Comparison of ENCODE assay signal across 17 cellular contexts in the genomic region with DNA sequence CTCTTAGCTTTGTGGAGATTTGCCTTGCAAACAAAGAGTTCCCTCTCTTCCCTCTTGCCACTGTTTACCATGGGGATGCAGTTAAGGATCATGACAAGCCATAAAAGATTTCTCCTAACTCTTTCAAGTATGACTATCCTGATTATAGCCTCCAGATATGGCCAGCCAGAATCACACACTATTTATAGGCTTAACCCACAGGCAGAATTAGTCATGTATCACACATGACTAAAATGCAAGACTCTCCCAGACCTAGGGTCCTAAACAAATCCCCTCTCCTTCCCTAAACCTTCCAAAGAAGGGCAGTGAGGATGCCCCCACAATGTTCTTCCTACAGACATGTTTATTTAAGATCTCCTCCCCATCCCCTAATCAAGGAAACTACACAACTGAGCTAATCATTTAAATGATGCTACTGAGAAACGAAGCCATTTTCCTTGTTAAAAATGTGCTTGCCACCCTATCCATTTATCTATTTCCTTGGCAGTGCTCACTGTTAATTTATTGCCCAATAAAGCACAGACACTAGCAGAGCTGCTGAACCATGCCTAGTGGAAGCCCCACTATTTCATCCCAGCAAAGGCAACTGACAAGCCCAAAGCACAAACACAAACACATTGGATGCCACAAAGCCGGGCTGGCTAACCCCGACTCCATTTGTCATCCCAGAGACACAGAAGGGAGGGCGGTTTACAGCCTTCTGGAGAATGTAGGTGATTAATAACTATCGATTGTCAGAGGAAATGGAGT.
DNase-seq lines count a peak whose midpoint lies in the region; ATAC-seq and TF ChIP-seq lines count a peak whose summit lies in the region.
"Had no signal": no experiment of that assay in that cellular context is flagged by ENCODE, and none has a peak within 500 bp of the region (broad histone marks: within the 10 kb centered on the region; RNA-seq: fewer than 3 reads in every experiment).

No MANE protein-coding gene starts in this region.

- peak overlapping the region; percentile 37 for H3K27ac ChIP-seq in ACC112 (ENCODE audit: low read depth, low read length)
- H3K27ac ChIP-seq in IMR-90 (ENCODE audit: insufficient read depth, low read length): no peak overlapping the region
- H3K27ac ChIP-seq in brain microvascular endothelial cell: peak overlapping the region; percentile 12
- peak overlapping the region; percentile 82 for H3K27ac ChIP-seq in mesodermal cell (ENCODE audit: low read depth, low read length, severe bottlenecking)
- H3K27ac ChIP-seq: SK-N-MC, spleen, upper lobe of right lung had no signal

- H3K14ac ChIP-seq in IMR-90 (replicated peaks; ENCODE audit: low read depth, low read length): peak overlapping the region; percentile 11; the same call in 1 of the 2 replicates

- CTCF ChIA-PET in IMR-90 (lab: Yijun Ruan, JAX): interaction anchor here (0.6 kb wide), 1 partner anchor 308 kb away, joined by 3 read pairs; no protein-coding TSS in a partner anchor

- dilution Hi-C loops in IMR-90 (cut with HindIII; ENCODE audit: low sequenced_read_pairs, unreplicated experiment): no loop called here

- DNase-seq in IMR-90 (peak; percentile 84), brain microvascular endothelial cell (peak; percentile 56), CD14-positive monocyte (ENCODE audit: low spot score) (no peak), HuH-7.5 (ENCODE audit: low spot score) (no peak)
- DNase-seq in effector CD8-positive, alpha-beta T cell (lab: John Stamatoyannopoulos, UW): no peak
- DNase-seq: activated T-cell treated with anti-CD3 and anti-CD28 coated beads, Interleukin-2, amount 50 U/mL, for 48 hours; AML-193; naive thymus-derived CD4-positive, alpha-beta T cell; NCI-H510A treated with DMSO at 0.1 percent for 48 hours; spleen; upper lobe of right lung had no signal

- peak overlapping the region; percentile 80; the same call in 1 of the 2 replicates for H3K23ac ChIP-seq in IMR-90 (ENCODE audit: low read depth, low read length)

- H3K4me3 ChIP-seq in ACC112 (ENCODE audit: low read depth, low read length): no peak overlapping the region
- H3K4me3 ChIP-seq in IMR-90 (ENCODE audit: insufficient read depth, low read depth, low read length): no peak overlapping the region
- no peak overlapping the region for H3K4me3 ChIP-seq in brain microvascular endothelial cell (ENCODE audit: low read depth, low read length)
- H3K4me3 ChIP-seq in mesodermal cell (ENCODE audit: extremely low read depth, insufficient read depth, low read length, poor library complexity, severe bottlenecking): no peak overlapping the region
- H3K4me3 ChIP-seq: SK-N-MC, spleen, upper lobe of right lung had no signal

- in situ Hi-C loops in IMR-90 (cut with MboI; ENCODE audit: low sequenced_read_pairs) (no loop called here), brain microvascular endothelial cell (cut with HindIII; ENCODE audit: low pct_ligation_motif_present, low sequenced_read_pairs) (no loop called here)

- intact Hi-C loops in IMR-90 (cut with micrococcal nuclease) (no loop called here), CD14-positive monocyte (cut with micrococcal nuclease) (no loop called here)

- H2BK5ac ChIP-seq in IMR-90 (ENCODE audit: low read depth, low read length, poor library complexity, severe bottlenecking): peak overlapping the region; percentile 75

- H3K36me3 Mint-ChIP-seq in CD14-positive monocyte: no peaks in the 10 kb centered on the region

- H3K9me1 ChIP-seq in IMR-90 (ENCODE audit: insufficient read depth, low read length): no peaks in the 10 kb centered on the region; the same call in 1 of the 2 replicates

- no peak overlapping the region for H3K56ac ChIP-seq in IMR-90 (ENCODE audit: extremely low read depth, insufficient read depth, low read length)

- no peaks in the 10 kb centered on the region for H3K27me3 ChIP-seq in ACC112 (ENCODE audit: insufficient read depth, low read length)
- no peaks in the 10 kb centered on the region for H3K27me3 ChIP-seq in IMR-90 (ENCODE audit: control insufficient read depth, insufficient read depth, low read length)
- H3K27me3 ChIP-seq in brain microvascular endothelial cell (replicated peaks): no peaks in the 10 kb centered on the region

- no peaks in the 10 kb centered on the region for H3K4me1 Mint-ChIP-seq in CD14-positive monocyte

- H3K9me3 ChIP-seq in IMR-90 (ENCODE audit: control insufficient read depth, insufficient read depth, low read length) (no peaks in the 10 kb centered on the region), mesodermal cell (ENCODE audit: control insufficient read depth, low read length) (no peaks in the 10 kb centered on the region)
- H3K9me3 ChIP-seq: spleen, upper lobe of right lung had no signal

- peak overlapping the region; percentile 78 for H2BK120ac ChIP-seq in IMR-90 (ENCODE audit: low read depth, low read length)

- H2BK20ac ChIP-seq in IMR-90 (ENCODE audit: low read depth, low read length): peak overlapping the region; percentile 81

- no peak overlapping the region; the same call in 1 of the 2 replicates for H3K18ac ChIP-seq in IMR-90 (ENCODE audit: low read depth, low read length)

- H3K36me3 ChIP-seq in ACC112 (ENCODE audit: insufficient read depth, low read length) (no peaks in the 10 kb centered on the region), IMR-90 (ENCODE audit: control insufficient read depth, insufficient read depth, low read length) (no peaks in the 10 kb centered on the region), brain microvascular endothelial cell (replicated peaks) (no peaks in the 10 kb centered on the region), mesodermal cell (ENCODE audit: control insufficient read depth, insufficient read depth, low read length) (no peaks in the 10 kb centered on the region)
- H3K36me3 ChIP-seq: spleen, upper lobe of right lung had no signal

- H3K9ac ChIP-seq in IMR-90 (ENCODE audit: low read depth, low read length): no peak overlapping the region

- H3K4me1 ChIP-seq in ACC112 (ENCODE audit: control insufficient read depth, insufficient read depth, low read length, unreplicated experiment) (peaks cover 20% of the 10 kb centered on the region), IMR-90 (ENCODE audit: control insufficient read depth, insufficient read depth, low read length) (peaks cover 2% of the 10 kb centered on the region; the same call in 1 of the 2 replicates), mesodermal cell (ENCODE audit: control insufficient read depth, insufficient read depth, low read length, poor library complexity, severe bottlenecking) (peaks cover 20% of the 10 kb centered on the region)
- H3K4me1 ChIP-seq: spleen, upper lobe of right lung had no signal

- H3K9me3 Mint-ChIP-seq in CD14-positive monocyte: peaks cover 0 to 2% (median 0%) of the 10 kb centered on the region in 7 donors

- H4K91ac ChIP-seq in IMR-90 (ENCODE audit: insufficient read depth, low read depth, low read length): peak overlapping the region; percentile 65

- H2AK5ac ChIP-seq in IMR-90 (ENCODE audit: low read depth, low read length): peak overlapping the region; percentile 77

- no peak overlapping the region for H3K27ac Mint-ChIP-seq in CD14-positive monocyte
- H3K27ac Mint-ChIP-seq: naive thymus-derived CD4-positive, alpha-beta T cell had no signal

- H3K4ac ChIP-seq in IMR-90 (ENCODE audit: low read depth, low read length): peak overlapping the region; percentile 67

- H2BK15ac ChIP-seq in IMR-90 (ENCODE audit: low read depth, low read length): peak overlapping the region; percentile 23; the same call in 2 of the 3 replicates

- no peaks in the 10 kb centered on the region for H4K20me1 ChIP-seq in IMR-90 (ENCODE audit: insufficient read depth, low read length)

- POLR2A ChIA-PET in IMR-90 (lab: Charles Lee; ENCODE audit: unreplicated experiment): no interaction called here

- no peak for TF ChIP-seq RAD21 in IMR-90 (IDR thresholded peaks at IDR 0.05; ENCODE audit: low read length)

- H3K79me1 ChIP-seq in IMR-90 (ENCODE audit: low read depth in 1 of 2, low read length in 2 of 2): no peaks in the 10 kb centered on the region

- 29% methylated on average over 1 of the region's 5 CpGs; no CpG with 5 or more reads in 1 of the 2 experiments for WGBS in IMR-90 (ENCODE audit: extremely low coverage in 2 of 2, insufficient read length in 1 of 2), 2 experiments
- WGBS in mesodermal cell (ENCODE audit: insufficient coverage in 2 of 2), 2 experiments: 90 to 96% methylated on average over 3 to 5 of the region's 5 CpGs

- peak; percentile 85 for ATAC-seq in IMR-90 (ENCODE audit: low read depth)
- ATAC-seq in GM19455 (IDR thresholded peaks at IDR 0.05; ENCODE audit: unreplicated experiment): no peak
- ATAC-seq: activated CD4-positive, CD25-positive, alpha-beta regulatory T cell treated with anti-CD3 and anti-CD28 coated beads, Interleukin-2, amount 50 U/mL, for 24 hours; esophagus mucosa; naive thymus-derived CD4-positive, alpha-beta T cell; upper lobe of right lung had no signal

- H4K5ac ChIP-seq in IMR-90 (ENCODE audit: low read depth, low read length): no peak overlapping the region

- H3K79me2 ChIP-seq in ACC112 (ENCODE audit: control insufficient read depth, insufficient read depth, low read length, unreplicated experiment): no peaks in the 10 kb centered on the region

- H4K8ac ChIP-seq in IMR-90 (ENCODE audit: low read depth in 2 of 2, low read length in 2 of 2): peak overlapping the region in 1 of 2 experiments; percentile 39; a peak in 1 of 4 replicates

- no peak overlapping the region for H2AK9ac ChIP-seq in IMR-90 (replicated peaks; ENCODE audit: low read depth, low read length, poor library complexity)

- no peak overlapping the region for H2AFZ ChIP-seq in ACC112 (ENCODE audit: low read length, unreplicated experiment)
- H2AFZ ChIP-seq in IMR-90 (replicated peaks; ENCODE audit: low read length, poor library complexity): peak overlapping the region; percentile 4

- no peak for TF ChIP-seq POLR2A in IMR-90 (IDR thresholded peaks at IDR 0.05; ENCODE audit: low read depth, low read length)

- H3K4me3 Mint-ChIP-seq in CD14-positive monocyte: no peak overlapping the region
- H3K4me3 Mint-ChIP-seq: naive thymus-derived CD4-positive, alpha-beta T cell had no signal

- H3K27me3 Mint-ChIP-seq in CD14-positive monocyte (ENCODE audit: low read depth in 3 of 3): peaks cover 8 to 34% (median 13%) of the 10 kb centered on the region in 3 donors

- no TSS peak for BruUV-seq in IMR-90 (replicated peaks; lab: Mats Ljungman, UMichigan)

- peak overlapping the region; percentile 15; the same call in 1 of the 2 replicates for H3K4me2 ChIP-seq in IMR-90 (ENCODE audit: low read depth, low read length)

- TF ChIP-seq CTCF in IMR-90 (conservative IDR thresholded peaks at IDR 0.05; ENCODE audit: low read depth, low read length): no peak
- TF ChIP-seq CTCF in brain microvascular endothelial cell (IDR thresholded peaks at IDR 0.05; ENCODE audit: low read depth, low read length, missing control alignments): no peak
- TF ChIP-seq CTCF in CD14-positive monocyte (IDR thresholded peaks at IDR 0.05): no peak

TF ChIP-seq in IMR-90, 13 proteins besides CTCF, POLR2A, EP300 and RAD21:
- TF ChIP-seq FOS (IDR thresholded peaks at IDR 0.05; ENCODE audit: low read depth, low read length) (peak; percentile 18; the same call in 1 of the 2 replicates), CEBPB (IDR thresholded peaks at IDR 0.05; ENCODE audit: low read depth, low read length) (peak; percentile 80), RCOR1 (IDR thresholded peaks at IDR 0.05; ENCODE audit: insufficient replicate concordance, low read length) (no peak), BHLHE40 (IDR thresholded peaks at IDR 0.05; ENCODE audit: low read depth, low read length) (no peak)

Comparison
In these comparisons a context has a peak if more than half of its experiments do, and no peak if none do; other contexts are left out.
1. DNase-seq: peak in IMR-90 (single experiment) and brain microvascular endothelial cell (single experiment); none in CD14-positive monocyte (single experiment), effector CD8-positive, alpha-beta T cell (single experiment) and HuH-7.5 (single experiment).